Comparison of ENCODE assay signal across 15 cellular contexts in the genomic region with DNA sequence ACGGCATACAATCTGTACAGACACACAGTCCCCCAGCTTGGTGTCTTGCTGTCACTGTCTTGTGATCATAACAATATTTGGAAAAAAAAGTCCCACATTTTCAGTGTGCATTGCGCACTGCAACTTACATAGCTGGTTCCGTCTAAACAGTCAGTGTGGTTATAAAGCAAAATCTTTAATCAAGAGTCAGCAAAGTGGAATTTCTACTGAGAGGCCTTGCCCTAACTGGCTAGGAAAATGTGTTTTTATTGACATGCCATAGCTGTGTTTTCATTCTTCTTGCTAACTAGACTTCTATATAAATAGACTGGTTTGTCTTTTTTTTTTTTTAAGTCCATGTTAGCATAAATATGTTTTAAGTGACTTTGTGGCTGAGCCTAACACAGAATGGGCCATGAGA.
DNase-seq lines count a peak whose midpoint lies in the region; ATAC-seq, FAIRE-seq and TF ChIP-seq lines count a peak whose summit lies in the region.
"Had no signal": no experiment of that assay in that cellular context is flagged by ENCODE, and none has a peak within 500 bp of the region (broad histone marks: within the 10 kb centered on the region; RNA-seq: fewer than 3 reads in every experiment).

No MANE protein-coding gene starts in this region.

- H2AFZ ChIP-seq in mammary epithelial cell (ENCODE audit: low read depth, low read length) = no peak overlapping the region

- BruUV-seq in mammary epithelial cell (replicated peaks; lab: Mats Ljungman, UMichigan) = no TSS peak

- no peak overlapping the region for H3K4me3 ChIP-seq in mammary epithelial cell (replicated peaks in 1 of 3; ENCODE audit: insufficient read depth in 1 of 3, low read depth in 2 of 3, low read length in 3 of 3)
- no peak overlapping the region for H3K4me3 ChIP-seq in breast epithelium
- H3K4me3 ChIP-seq in foreskin fibroblast (ENCODE audit: low read depth in 1 of 2, low read length in 2 of 2) = no peak overlapping the region
- H3K4me3 ChIP-seq in psoas muscle = no peak overlapping the region

- dilution Hi-C loops in mammary epithelial cell (cut with HindIII; ENCODE audit: low sequenced_read_pairs) = no loop called here

- H3K4me1 ChIP-seq in mammary epithelial cell (ENCODE audit: insufficient read depth, low read length) (peaks cover 2% of the 10 kb centered on the region), breast epithelium (no peaks in the 10 kb centered on the region), psoas muscle (no peaks in the 10 kb centered on the region)

- no peak overlapping the region for H3K9ac ChIP-seq in mammary epithelial cell (ENCODE audit: insufficient read depth, low read length)

- ATAC-seq in psoas muscle = no peak

- TF ChIP-seq POLR2A in breast epithelium (IDR thresholded peaks at IDR 0.05) (no peak), H54 (IDR thresholded peaks at IDR 0.05; ENCODE audit: low read depth, low read length) (no peak)

- H3K36me3 ChIP-seq in mammary epithelial cell (ENCODE audit: insufficient read depth, low read length) (no peaks in the 10 kb centered on the region), breast epithelium (no peaks in the 10 kb centered on the region), psoas muscle (ENCODE audit: insufficient read depth in 1 of 2, low read depth in 1 of 2) (no peaks in the 10 kb centered on the region)

- intact Hi-C loops in mammary epithelial cell (cut with micrococcal nuclease) = no loop called here
- intact Hi-C loops in breast epithelium (cut with DNase I; ENCODE audit: low total_unique reads) = no loop called here
- intact Hi-C loops in psoas muscle (cut with DNase I) = no loop called here

- H3K9me3 ChIP-seq in mammary epithelial cell (replicated peaks; ENCODE audit: insufficient read depth, low read length) (no peaks in the 10 kb centered on the region), breast epithelium (no peaks in the 10 kb centered on the region), psoas muscle (no peaks in the 10 kb centered on the region)

- no peaks in the 10 kb centered on the region for H3K79me2 ChIP-seq in mammary epithelial cell (ENCODE audit: insufficient read depth, low read length)

- H3K4me2 ChIP-seq in mammary epithelial cell (ENCODE audit: insufficient read depth, low read depth, low read length) = no peak overlapping the region

- CTCF ChIA-PET in mammary epithelial cell (lab: Charles Lee; ENCODE audit: low non-redundant PET) = no interaction called here

- WGBS in mammary epithelial cell (ENCODE audit: low coverage, missing lambda C conversion rate) = 90% methylated on average over 3 of the region's 3 CpGs
- 96% methylated on average over 3 of the region's 3 CpGs for WGBS in psoas muscle, 3 donors

- H3K27me3 ChIP-seq in mammary epithelial cell (ENCODE audit: insufficient read depth, low read length) = no peaks in the 10 kb centered on the region
- H3K27me3 ChIP-seq in breast epithelium = no peaks in the 10 kb centered on the region
- H3K27me3 ChIP-seq in psoas muscle (ENCODE audit: insufficient read depth in 3 of 3, low read length in 2 of 3) = peaks cover 0 to 3% (median 0%) of the 10 kb centered on the region in 3 donors

- no peaks in the 10 kb centered on the region for H4K20me1 ChIP-seq in mammary epithelial cell (ENCODE audit: insufficient read depth, low read length)

- peak; percentile 12 for DNase-seq in mammary epithelial cell
- DNase-seq in breast epithelium (ENCODE audit: low spot score in 2 of 2) = no peak
- DNase-seq in astrocyte of the hippocampus (ENCODE audit: low read depth, low spot score) = peak; percentile 24
- peak; percentile 28 to 57 for DNase-seq in foreskin fibroblast
- peak; percentile 6 for DNase-seq in stromal cell of bone marrow (ENCODE audit: low read depth)
- DNase-seq in psoas muscle = no peak
- DNase-seq in H54 (ENCODE audit: insufficient read length, low spot score) = no peak
- no peak for DNase-seq in SHP77 (lab: John Stamatoyannopoulos, UW)
- DNase-seq: COR-L47, NCI-H1092, NCI-H1694, NCI-H2107, NCI-H69 had no signal

- no peak overlapping the region for H3K27ac ChIP-seq in mammary epithelial cell (ENCODE audit: insufficient read depth, low read depth, low read length)
- H3K27ac ChIP-seq in breast epithelium = no peak overlapping the region
- no peak overlapping the region for H3K27ac ChIP-seq in psoas muscle
- H3K27ac ChIP-seq: 22Rv1 had no signal

- FAIRE-seq in H54 (lab: Jason Lieb, UNC) = no peak
- FAIRE-seq: HTR-8/SVneo had no signal

- TF ChIP-seq CTCF in mammary epithelial cell (conservative IDR thresholded peaks at IDR 0.05 in 1 of 2, IDR thresholded peaks at IDR 0.05 in 1 of 2; ENCODE audit: extremely low read depth in 1 of 2, insufficient read depth in 1 of 2, low read depth in 1 of 2, low read length in 2 of 2) = no peak
- no peak for TF ChIP-seq CTCF in breast epithelium (IDR thresholded peaks at IDR 0.05)
- no peak for TF ChIP-seq CTCF in foreskin fibroblast (IDR thresholded peaks at IDR 0.05; ENCODE audit: low read depth, low read length)
- no peak for TF ChIP-seq CTCF in psoas muscle (IDR thresholded peaks at IDR 0.05)

- in situ Hi-C loops in mammary epithelial cell (cut with MboI; ENCODE audit: low sequenced_read_pairs in 2 of 2) = no loop called here

Comparison
In these comparisons a context has a peak if more than half of its experiments do, and no peak if none do; other contexts are left out.
1. DNase-seq: peak in mammary epithelial cell (single experiment), astrocyte of the hippocampus (single experiment), foreskin fibroblast (2 of 2) and stromal cell of bone marrow (single experiment); none in breast epithelium (0 of 2), psoas muscle (0 of 2), H54 (single experiment) and SHP77 (0 of 2).